Comparison of ENCODE assay signal across 21 cellular contexts in the genomic region with DNA sequence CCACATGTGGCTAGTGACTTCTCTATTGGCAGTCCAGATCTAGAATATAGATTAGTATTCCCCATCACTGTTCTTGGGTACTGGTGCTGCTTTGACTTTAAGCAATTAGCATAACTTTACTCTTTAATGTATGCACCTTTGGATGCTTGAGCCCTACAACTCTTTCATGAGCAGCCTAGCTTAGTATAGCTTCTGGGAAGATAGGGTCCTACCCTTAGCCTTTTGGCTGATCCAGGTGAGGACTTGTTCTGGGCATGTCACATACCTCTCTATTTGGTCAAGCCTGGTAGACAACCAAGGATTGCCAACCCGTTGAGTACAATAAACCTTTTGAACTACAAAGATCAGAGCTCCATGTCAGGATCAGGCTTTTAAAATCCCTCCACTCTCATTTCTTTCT. TPM values are rescaled to one million over a fixed set of nuclear protein-coding genes. Genes with fewer than 3 reads are reported as not detected.
DNase-seq lines count a peak whose midpoint lies in the region; ATAC-seq, FAIRE-seq and TF ChIP-seq lines count a peak whose summit lies in the region.
"Had no signal": no experiment of that assay in that cellular context is flagged by ENCODE, and none has a peak within 500 bp of the region (broad histone marks: within the 10 kb centered on the region; RNA-seq: fewer than 3 reads in every experiment).

No MANE protein-coding gene starts in this region.

- FAIRE-seq in H54 (lab: Jason Lieb, UNC) (peak; percentile 11), bronchial epithelial cell (lab: Jason Lieb, UNC) (no peak), frontal cortex (lab: Jason Lieb, UNC) (no peak)
- FAIRE-seq: GM18507, HepG2, RCC 7860 had no signal

- no peaks in the 10 kb centered on the region for H3K27me3 ChIP-seq in bronchial epithelial cell (ENCODE audit: control insufficient read depth, insufficient read depth, low read length)

- no peaks in the 10 kb centered on the region for H3K9me3 Mint-ChIP-seq in activated CD4-positive, alpha-beta T cell treated with anti-CD3 and anti-CD28 coated beads, Interleukin-2, amount 10 ng/mL, durations not matched to agents 7 days and 5 days
- H3K9me3 Mint-ChIP-seq in activated CD4-positive, alpha-beta T cell treated with anti-CD3 and anti-CD28 coated beads for 36 hours (ENCODE audit: low read depth), result no peaks in the 10 kb centered on the region

- POLR2A ChIA-PET in activated CD4-positive, alpha-beta T cell treated with anti-CD3 and anti-CD28 coated beads, Interleukin-2, amount 10 ng/mL, durations not matched to agents 7 days and 5 days (lab: Charles Lee), result no interaction called here
- POLR2A ChIA-PET in activated CD4-positive, alpha-beta T cell treated with anti-CD3 and anti-CD28 coated beads for 36 hours (lab: Charles Lee), result interaction anchor here (0.6 kb wide), 1 partner anchor 76 kb away, joined by 3 read pairs; no protein-coding TSS in a partner anchor

- no peaks in the 10 kb centered on the region for H3K36me3 ChIP-seq in bronchial epithelial cell (ENCODE audit: control insufficient read depth, insufficient read depth, low read length)

- peak overlapping the region; percentile 46 for H3K27ac Mint-ChIP-seq in activated CD4-positive, alpha-beta T cell treated with anti-CD3 and anti-CD28 coated beads, Interleukin-2, amount 10 ng/mL, durations not matched to agents 7 days and 5 days
- H3K27ac Mint-ChIP-seq in activated CD4-positive, alpha-beta T cell treated with anti-CD3 and anti-CD28 coated beads for 36 hours, result no peak overlapping the region

- no peak for TF ChIP-seq CTCF in bronchial epithelial cell (IDR thresholded peaks at IDR 0.05; ENCODE audit: insufficient read depth, low read length, severe bottlenecking)

- intact Hi-C loops in activated CD4-positive, alpha-beta T cell treated with anti-CD3 and anti-CD28 coated beads for 36 hours (cut with DNase I, micrococcal nuclease), result no loop called here

- H3K36me3 Mint-ChIP-seq in activated CD4-positive, alpha-beta T cell treated with anti-CD3 and anti-CD28 coated beads, Interleukin-2, amount 10 ng/mL, durations not matched to agents 7 days and 5 days (ENCODE audit: low read depth), result peaks cover 39% of the 10 kb centered on the region
- peaks cover 11% of the 10 kb centered on the region for H3K36me3 Mint-ChIP-seq in activated CD4-positive, alpha-beta T cell treated with anti-CD3 and anti-CD28 coated beads for 36 hours (ENCODE audit: low read depth)

- H3K4me3 Mint-ChIP-seq in activated CD4-positive, alpha-beta T cell treated with anti-CD3 and anti-CD28 coated beads, Interleukin-2, amount 10 ng/mL, durations not matched to agents 7 days and 5 days, result no peak overlapping the region
- no peak overlapping the region for H3K4me3 Mint-ChIP-seq in activated CD4-positive, alpha-beta T cell treated with anti-CD3 and anti-CD28 coated beads for 36 hours

- DNase-seq in activated CD4-positive, alpha-beta T cell treated with anti-CD3 and anti-CD28 coated beads, Interleukin-2, amount 10 ng/mL, durations not matched to agents 7 days and 5 days, result no peak
- no peak for DNase-seq in activated CD4-positive, alpha-beta T cell treated with anti-CD3 and anti-CD28 coated beads for 36 hours
- DNase-seq in H54 (ENCODE audit: insufficient read length, low spot score) (no peak), bronchial epithelial cell (ENCODE audit: low read depth) (peak; percentile 41), iPS-NIHi11 (ENCODE audit: low spot score) (peak; percentile 17), NCI-H345 treated with DMSO at 0.1 percent for 48 hours (lab: John Stamatoyannopoulos, UW; ENCODE audit: unreplicated experiment) (no peak), frontal cortex (ENCODE audit: low spot score in 2 of 2) (no peak)
- DNase-seq: GM23248, Karpas-422, NCI-H1092 treated with DMSO at 0.1 percent for 48 hours, NCI-H1436, NCI-H187, NCI-H446, NCI-H524 treated with DMSO at 0.1 percent for 48 hours, NCI-H774, SK-N-SH had no signal

- no peak for TF ChIP-seq POLR2A in H54 (IDR thresholded peaks at IDR 0.05; ENCODE audit: low read depth, low read length)

- CTCF ChIA-PET in activated CD4-positive, alpha-beta T cell treated with anti-CD3 and anti-CD28 coated beads, Interleukin-2, amount 10 ng/mL, durations not matched to agents 7 days and 5 days (lab: Charles Lee), result interaction anchor here (0.6 to 2.1 kb wide), 5 partner anchors 10 to 326 kb away, joined by 3 to 13 read pairs (median 8); no protein-coding TSS in a partner anchor
- CTCF ChIA-PET in activated CD4-positive, alpha-beta T cell treated with anti-CD3 and anti-CD28 coated beads for 36 hours (lab: Charles Lee), result interaction anchor here (0.6 to 3.7 kb wide), 6 partner anchors 10 to 529 kb away, joined by 3 to 26 read pairs (median 4); no protein-coding TSS in a partner anchor

- no peak for ATAC-seq in activated CD4-positive, alpha-beta T cell treated with anti-CD3 and anti-CD28 coated beads for 36 hours
- ATAC-seq in GM21367 (IDR thresholded peaks at IDR 0.05; ENCODE audit: unreplicated experiment), result no peak
- ATAC-seq: HCT116, HepG2 had no signal

- H3K4me3 ChIP-seq in bronchial epithelial cell (ENCODE audit: low read depth, low read length), result no peak overlapping the region
- H3K4me3 ChIP-seq: GM23248 had no signal

- no peaks in the 10 kb centered on the region for H3K27me3 Mint-ChIP-seq in activated CD4-positive, alpha-beta T cell treated with anti-CD3 and anti-CD28 coated beads, Interleukin-2, amount 10 ng/mL, durations not matched to agents 7 days and 5 days
- H3K27me3 Mint-ChIP-seq in activated CD4-positive, alpha-beta T cell treated with anti-CD3 and anti-CD28 coated beads for 36 hours, result no peaks in the 10 kb centered on the region

- peaks cover 20% of the 10 kb centered on the region for H3K4me1 Mint-ChIP-seq in activated CD4-positive, alpha-beta T cell treated with anti-CD3 and anti-CD28 coated beads, Interleukin-2, amount 10 ng/mL, durations not matched to agents 7 days and 5 days
- peaks cover 16% of the 10 kb centered on the region for H3K4me1 Mint-ChIP-seq in activated CD4-positive, alpha-beta T cell treated with anti-CD3 and anti-CD28 coated beads for 36 hours

RNA-seq across cellular contexts. Expression of gene PCGF5, which starts 17.7 kb away (rescaled TPM):
- total RNA-seq in activated CD4-positive, alpha-beta T cell treated with anti-CD3 and anti-CD28 coated beads, Interleukin-2, amount 10 ng/mL, durations not matched to agents 7 days and 5 days, result 10 to 100 TPM; 49.3 to 62.0 TPM
- total RNA-seq in activated CD4-positive, alpha-beta T cell treated with anti-CD3 and anti-CD28 coated beads for 36 hours, result 10 to 100 TPM; 36.5 to 44.3 TPM
- total RNA-seq in bronchial epithelial cell, result 29.7 and 31.2 TPM in 2 replicates
- total RNA-seq in frontal cortex, result 15.5 TPM

Comparison
In these comparisons a context has a peak if more than half of its experiments do, and no peak if none do; other contexts are left out.
1. DNase-seq: peak in bronchial epithelial cell (single experiment) and iPS-NIHi11 (single experiment); none in activated CD4-positive, alpha-beta T cell treated with anti-CD3 and anti-CD28 coated beads, Interleukin-2, amount 10 ng/mL, durations not matched to agents 7 days and 5 days (single experiment), activated CD4-positive, alpha-beta T cell treated with anti-CD3 and anti-CD28 coated beads for 36 hours (single experiment), H54 (single experiment), NCI-H345 treated with DMSO at 0.1 percent for 48 hours (single experiment) and frontal cortex (0 of 2).